In genomic region chr1:91402023-91402422, GRCh38 we compare ENCODE assay signal across 1 cellular context.
TF ChIP-seq lines count a peak whose summit lies in the region.

No MANE protein-coding gene starts in this region.

TF ChIP-seq in K562, 482 proteins besides CTCF, POLR2A, EP300 and RAD21 (continued from another document):
- TF ChIP-seq SMAD3 (CRISPR knock-in tag; conservative IDR thresholded peaks at IDR 0.05) (no peak), PTBP1 (IDR thresholded peaks at IDR 0.05; ENCODE audit: low read depth, low read length) (no peak), CBX8 (IDR thresholded peaks at IDR 0.05; ENCODE audit: borderline replicate concordance, extremely low read depth, low read depth, low read length, poor library complexity, severe bottlenecking) (no peak), TRIM28 (IDR thresholded peaks at IDR 0.05) (no peak), MCM3 (IDR thresholded peaks at IDR 0.05) (no peak), ZNF263 (CRISPR knock-in tag; IDR thresholded peaks at IDR 0.05; ENCODE audit: borderline replicate concordance) (no peak), MITF (IDR thresholded peaks at IDR 0.05) (no peak)
